ENCODE assay signal across 15 cellular contexts in the genomic region with DNA sequence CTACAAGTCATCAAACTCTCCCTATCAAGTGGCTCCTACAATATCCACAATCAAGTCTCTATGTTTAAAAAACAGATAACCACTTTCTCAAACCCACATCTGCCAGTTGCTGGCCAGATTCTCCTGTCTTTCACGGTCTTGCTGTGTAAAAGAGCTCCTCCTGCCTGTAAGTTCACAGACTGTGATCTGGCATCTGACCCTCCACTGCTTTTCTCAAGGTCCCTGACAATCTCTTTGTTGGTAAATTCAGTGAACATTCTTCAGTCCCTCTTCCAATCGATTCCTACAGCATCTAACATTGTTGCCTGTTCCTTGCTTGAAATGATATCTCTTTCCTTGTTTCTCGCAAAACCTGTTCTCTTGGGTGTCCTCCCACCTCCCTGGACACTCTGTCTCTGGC. TPM values are rescaled to one million over a fixed set of nuclear protein-coding genes. Genes with fewer than 3 reads are reported as not detected.
DNase-seq lines count a peak whose midpoint lies in the region; ATAC-seq, FAIRE-seq and TF ChIP-seq lines count a peak whose summit lies in the region.
"Had no signal": no experiment of that assay in that cellular context is flagged by ENCODE, and none has a peak within 500 bp of the region (broad histone marks: within the 10 kb centered on the region; RNA-seq: fewer than 3 reads in every experiment).

No MANE protein-coding gene starts in this region.

- intact Hi-C loops in right cardiac atrium (cut with DNase I), result loop anchor here in 2 of 4 donors (10.0 kb wide), 1 partner anchor 48 kb away; no protein-coding TSS in a partner anchor

- POLR2A ChIA-PET in A549 (lab: Yijun Ruan, JAX), result no interaction called here

- no peaks in the 10 kb centered on the region for H3K4me1 ChIP-seq in A549
- H3K4me1 ChIP-seq in right cardiac atrium (ENCODE audit: control insufficient read depth, insufficient read depth, low read length), result peaks cover 3% of the 10 kb centered on the region
- H3K4me1 ChIP-seq: testis had no signal

- WGBS in A549 (ENCODE audit: missing lambda C conversion rate), result 20% methylated on average over 3 of the region's 3 CpGs
- WGBS in right cardiac atrium, result 53% methylated on average over 3 of the region's 3 CpGs

- FAIRE-seq in A549 (lab: Jason Lieb, UNC), result no peak
- FAIRE-seq: bronchial epithelial cell, islet of Langerhans had no signal

- TF ChIP-seq EP300 in A549 (IDR thresholded peaks at IDR 0.05), result no peak

- H3K9me3 ChIP-seq in A549, result no peaks in the 10 kb centered on the region
- H3K9me3 ChIP-seq in right cardiac atrium (ENCODE audit: control insufficient read depth, low read length), result no peaks in the 10 kb centered on the region
- H3K9me3 ChIP-seq: testis had no signal

- DNase-seq in A549 (ENCODE audit: low read depth in 1 of 2, low spot score in 1 of 2) (no peak), SK-N-DZ (ENCODE audit: low spot score) (peak; percentile 60), right cardiac atrium (no peak), EL (no peak), NCI-H345 treated with DMSO at 0.1 percent for 48 hours (lab: John Stamatoyannopoulos, UW; ENCODE audit: unreplicated experiment) (no peak), HK-2 (ENCODE audit: unreplicated experiment) (no peak)
- DNase-seq: activated naive CD4-positive, alpha-beta T cell treated with anti-CD3 and anti-CD28 coated beads for 36 hours; NCI-H1930; stimulated activated CD4-positive, alpha-beta T cell treated with anti-CD3 and anti-CD28 coated beads, Interleukin-1b, Interleukin-23, amount 100 ng/mL, for 48 hours; testis had no signal

- H3K4me2 ChIP-seq in A549, result no peak overlapping the region

- TF ChIP-seq CTCF in A549 (IDR thresholded peaks at IDR 0.05) (no peak), GM12872 (IDR thresholded peaks at IDR 0.05; ENCODE audit: insufficient read depth, low read depth, low read length) (0 out of 3 replicates have a peak, but pooled peaks have one; percentile 7)

- no peaks in the 10 kb centered on the region for H3K27me3 ChIP-seq in right cardiac atrium (ENCODE audit: control insufficient read depth, insufficient read depth)
- H3K27me3 ChIP-seq: testis had no signal

- CTCF ChIA-PET in A549 (lab: Yijun Ruan, JAX), result interaction anchor here (1.0 to 4.6 kb wide), 6 partner anchors 10 to 235 kb away, joined by 3 to 39 read pairs (median 7); no protein-coding TSS in a partner anchor

- TF ChIP-seq RAD21 in A549 (conservative IDR thresholded peaks at IDR 0.05 in 1 of 2, IDR thresholded peaks at IDR 0.05 in 1 of 2), result no peak

- TF ChIP-seq POLR2A in A549 (IDR thresholded peaks at IDR 0.05; ENCODE audit: low read length), result no peak

- H3K4me3 ChIP-seq in A549, result no peak overlapping the region
- no peak overlapping the region for H3K4me3 ChIP-seq in right cardiac atrium (ENCODE audit: low read length)
- H3K4me3 ChIP-seq: testis had no signal

- ATAC-seq in A549, result peak; percentile 43 to 54; a peak in 3 of 6 replicates
- no peak for ATAC-seq in right cardiac atrium
- no peak for ATAC-seq in HG03439 (IDR thresholded peaks at IDR 0.05; ENCODE audit: unreplicated experiment)

- no peak overlapping the region for H3K27ac ChIP-seq in A549
- H3K27ac ChIP-seq in right cardiac atrium (ENCODE audit: low read length), result peak overlapping the region; percentile 45
- H3K27ac ChIP-seq: testis had no signal

TF ChIP-seq in A549, 52 proteins besides CTCF, POLR2A, EP300 and RAD21:
- TF ChIP-seq, protein P1, sequence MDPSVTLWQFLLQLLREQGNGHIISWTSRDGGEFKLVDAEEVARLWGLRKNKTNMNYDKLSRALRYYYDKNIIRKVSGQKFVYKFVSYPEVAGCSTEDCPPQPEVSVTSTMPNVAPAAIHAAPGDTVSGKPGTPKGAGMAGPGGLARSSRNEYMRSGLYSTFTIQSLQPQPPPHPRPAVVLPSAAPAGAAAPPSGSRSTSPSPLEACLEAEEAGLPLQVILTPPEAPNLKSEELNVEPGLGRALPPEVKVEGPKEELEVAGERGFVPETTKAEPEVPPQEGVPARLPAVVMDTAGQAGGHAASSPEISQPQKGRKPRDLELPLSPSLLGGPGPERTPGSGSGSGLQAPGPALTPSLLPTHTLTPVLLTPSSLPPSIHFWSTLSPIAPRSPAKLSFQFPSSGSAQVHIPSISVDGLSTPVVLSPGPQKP (IDR thresholded peaks at IDR 0.05; ENCODE audit: low read depth, low read length), result no peak
- TF ChIP-seq BHLHE40 (IDR thresholded peaks at IDR 0.05; ENCODE audit: low read depth, low read length), result no peak
- no peak for TF ChIP-seq ZSCAN20 (CRISPR knock-in tag; IDR thresholded peaks at IDR 0.05)
- TF ChIP-seq, protein P2, sequence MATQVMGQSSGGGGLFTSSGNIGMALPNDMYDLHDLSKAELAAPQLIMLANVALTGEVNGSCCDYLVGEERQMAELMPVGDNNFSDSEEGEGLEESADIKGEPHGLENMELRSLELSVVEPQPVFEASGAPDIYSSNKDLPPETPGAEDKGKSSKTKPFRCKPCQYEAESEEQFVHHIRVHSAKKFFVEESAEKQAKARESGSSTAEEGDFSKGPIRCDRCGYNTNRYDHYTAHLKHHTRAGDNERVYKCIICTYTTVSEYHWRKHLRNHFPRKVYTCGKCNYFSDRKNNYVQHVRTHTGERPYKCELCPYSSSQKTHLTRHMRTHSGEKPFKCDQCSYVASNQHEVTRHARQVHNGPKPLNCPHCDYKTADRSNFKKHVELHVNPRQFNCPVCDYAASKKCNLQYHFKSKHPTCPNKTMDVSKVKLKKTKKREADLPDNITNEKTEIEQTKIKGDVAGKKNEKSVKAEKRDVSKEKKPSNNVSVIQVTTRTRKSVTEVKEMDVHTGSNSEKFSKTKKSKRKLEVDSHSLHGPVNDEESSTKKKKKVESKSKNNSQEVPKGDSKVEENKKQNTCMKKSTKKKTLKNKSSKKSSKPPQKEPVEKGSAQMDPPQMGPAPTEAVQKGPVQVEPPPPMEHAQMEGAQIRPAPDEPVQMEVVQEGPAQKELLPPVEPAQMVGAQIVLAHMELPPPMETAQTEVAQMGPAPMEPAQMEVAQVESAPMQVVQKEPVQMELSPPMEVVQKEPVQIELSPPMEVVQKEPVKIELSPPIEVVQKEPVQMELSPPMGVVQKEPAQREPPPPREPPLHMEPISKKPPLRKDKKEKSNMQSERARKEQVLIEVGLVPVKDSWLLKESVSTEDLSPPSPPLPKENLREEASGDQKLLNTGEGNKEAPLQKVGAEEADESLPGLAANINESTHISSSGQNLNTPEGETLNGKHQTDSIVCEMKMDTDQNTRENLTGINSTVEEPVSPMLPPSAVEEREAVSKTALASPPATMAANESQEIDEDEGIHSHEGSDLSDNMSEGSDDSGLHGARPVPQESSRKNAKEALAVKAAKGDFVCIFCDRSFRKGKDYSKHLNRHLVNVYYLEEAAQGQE (IDR thresholded peaks at IDR 0.05), result no peak
- no peak for TF ChIP-seq CEBPB (IDR thresholded peaks at IDR 0.05)
- no peak for TF ChIP-seq GATA3 (IDR thresholded peaks at IDR 0.05; ENCODE audit: borderline replicate concordance)
- no peak for TF ChIP-seq ZC3H11A (IDR thresholded peaks at IDR 0.05)
- TF ChIP-seq POLR2AphosphoS2 (conservative IDR thresholded peaks at IDR 0.05; ENCODE audit: low read length), result no peak
- TF ChIP-seq RFX5 (IDR thresholded peaks at IDR 0.05), result no peak
- TF ChIP-seq RCOR1 (IDR thresholded peaks at IDR 0.05; ENCODE audit: low read depth, low read length), result no peak
- TF ChIP-seq MAFK (IDR thresholded peaks at IDR 0.05; ENCODE audit: partially characterized antibody), result no peak
- TF ChIP-seq CBX2 (IDR thresholded peaks at IDR 0.05; ENCODE audit: borderline replicate concordance, low read depth), result no peak
- TF ChIP-seq ZFP36 (IDR thresholded peaks at IDR 0.05; ENCODE audit: borderline replicate concordance, partially characterized antibody), result no peak
- TF ChIP-seq NFE2L2 (conservative IDR thresholded peaks at IDR 0.05; ENCODE audit: low read length), result no peak
TF ChIP-seq in A549: peak in this region for 0.

RNA-seq across cellular contexts. Expression of a gene that starts 18.5 kb away (rescaled TPM):
- polyA plus RNA-seq in A549 (2011; rRNA removed), result not detected in 2 replicates
- not detected in 2 replicates for polyA plus RNA-seq in A549 (2012; cell fraction: cytosol; rRNA removed)
- polyA plus RNA-seq in A549 (2012; cell fraction: nucleus; rRNA removed), result not detected in 2 replicates
- not detected in 3 replicates for polyA plus RNA-seq in A549 (2017; fragmentation: RNase III; extraction: RNeasy Plus Mini Kit Qiagen cat#74134 plus additional on column Dnase treatment)
- polyA minus RNA-seq in A549 (2011; rRNA and poly(A)+ RNA removed), result not detected in 2 replicates
- not detected in 2 replicates for polyA plus RNA-seq in SK-N-DZ (2014; cell fraction: cytosol; rRNA removed)
- not detected in 2 replicates for polyA plus RNA-seq in SK-N-DZ (2014; cell fraction: nucleus; rRNA removed)
- total RNA-seq in right cardiac atrium, result 100 to 1,000 TPM; 258 to 704 (median 329) TPM
- polyA plus RNA-seq in right cardiac atrium, result 849 TPM
- total RNA-seq: activated naive CD4-positive, alpha-beta T cell treated with anti-CD3 and anti-CD28 coated beads for 36 hours; bronchial epithelial cell; M059J had no signal

RNA-seq across cellular contexts. Expression of a gene that starts 35.6 kb away (rescaled TPM):
- polyA plus RNA-seq in A549 (2011; rRNA removed), result not detected in 2 replicates
- polyA plus RNA-seq in A549 (2012; cell fraction: cytosol; rRNA removed), result not detected in 2 replicates
- polyA plus RNA-seq in A549 (2012; cell fraction: nucleus; rRNA removed), result not detected in 2 replicates
- not detected in 3 replicates for polyA plus RNA-seq in A549 (2017; fragmentation: RNase III; extraction: RNeasy Plus Mini Kit Qiagen cat#74134 plus additional on column Dnase treatment)
- polyA minus RNA-seq in A549 (2011; rRNA and poly(A)+ RNA removed), result not detected in 2 replicates
- polyA plus RNA-seq in SK-N-DZ (2014; cell fraction: cytosol; rRNA removed), result 0.01 TPM in 1 of 2 replicates, not detected in the other
- 0.07 and 0.76 TPM in 2 replicates for polyA plus RNA-seq in SK-N-DZ (2014; cell fraction: nucleus; rRNA removed)
- 10 to 100 TPM; 15.6 to 56.7 (median 39.5) TPM for total RNA-seq in right cardiac atrium
- 23.7 TPM for polyA plus RNA-seq in right cardiac atrium
- total RNA-seq: activated naive CD4-positive, alpha-beta T cell treated with anti-CD3 and anti-CD28 coated beads for 36 hours; bronchial epithelial cell; M059J had no signal

Comparison
In these comparisons a context has a peak if more than half of its experiments do, and no peak if none do; other contexts are left out.
1. ATAC-seq: peak in A549 (2 of 2); none in right cardiac atrium (0 of 2) and HG03439 (single experiment).
2. RNA of a gene that starts 18.5 kb away (polyA plus RNA-seq): 849 TPM in right cardiac atrium (single experiment); not detected in A549; every median in the first group is over 100 times any median in the second.
3. RNA of a gene that starts 35.6 kb away (polyA plus RNA-seq): 23.7 TPM in right cardiac atrium (single experiment); not detected in A549; every median in the first group is over 10 times any median in the second.